In the genomic region with DNA sequence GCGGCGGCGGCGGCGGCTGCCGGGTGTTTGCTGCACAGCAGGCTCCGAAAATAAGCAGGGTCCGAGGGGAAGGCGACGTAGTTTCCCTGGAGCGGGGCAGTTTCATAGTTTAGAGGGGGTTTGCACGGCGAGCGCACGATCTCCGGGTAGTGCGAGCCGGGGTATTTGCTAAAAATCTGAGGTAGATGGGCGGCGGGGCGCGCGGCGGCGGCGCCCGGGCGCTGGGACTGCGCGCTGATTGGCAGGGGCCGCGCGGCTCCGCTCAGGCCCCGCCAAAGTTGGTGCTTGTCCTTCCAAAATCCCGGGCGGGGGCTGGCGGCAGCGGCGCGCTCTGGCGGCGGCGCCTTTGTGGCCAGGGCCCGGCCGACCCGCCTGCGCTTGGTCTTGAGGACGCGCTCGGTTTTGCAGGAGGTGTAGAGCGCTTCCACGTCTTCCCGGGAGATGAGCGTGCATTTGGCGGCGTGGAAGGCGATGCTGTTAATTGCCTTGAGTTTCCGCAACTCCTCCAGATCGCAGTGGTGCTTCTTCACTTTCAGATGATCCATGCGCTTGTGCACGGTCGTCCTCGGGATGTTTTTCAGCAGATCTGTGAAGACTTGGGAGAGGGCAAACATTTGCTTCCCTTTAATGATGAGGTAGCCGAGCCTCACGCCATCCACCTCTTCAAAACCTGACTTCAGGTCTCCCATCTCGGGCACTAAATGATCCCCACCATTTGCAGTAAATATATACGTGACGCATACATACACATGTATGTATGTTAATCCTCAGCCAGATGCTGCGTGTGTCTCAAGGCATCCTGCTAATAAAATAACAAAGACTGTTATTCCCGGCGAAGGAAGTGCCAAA, we compare ENCODE assay signal across 8 cellular contexts. TPM values are rescaled to one million over a fixed set of nuclear protein-coding genes. Genes with fewer than 3 reads are reported as not detected.
DNase-seq lines count a peak whose midpoint lies in the region; ATAC-seq and TF ChIP-seq lines count a peak whose summit lies in the region.

No MANE protein-coding gene starts in this region.

- H3K79me2 ChIP-seq in SU-DHL-6 (ENCODE audit: insufficient read depth, low read length) = no peaks in the 10 kb centered on the region

- peaks cover 4% of the 10 kb centered on the region for H3K4me1 ChIP-seq in mesenchymal stem cell (ENCODE audit: control insufficient read depth, insufficient read depth, low read depth, low read length)
- H3K4me1 ChIP-seq in thyroid gland = no peaks in the 10 kb centered on the region

- peaks cover 22 to 34% of the 10 kb centered on the region in 2 donors for H3K4me1 Mint-ChIP-seq in effector memory CD8-positive, alpha-beta T cell (ENCODE audit: low read depth in 2 of 2)

- peak overlapping the region; percentile 78 for H2BK120ac ChIP-seq in mesenchymal stem cell (ENCODE audit: low read depth, low read length)

- peak overlapping the region; percentile 61 to 79 for H3K4me3 Mint-ChIP-seq in effector memory CD8-positive, alpha-beta T cell

- H2AFZ ChIP-seq in SU-DHL-6 (ENCODE audit: low read depth, low read length, severe bottlenecking) (peak overlapping the region; percentile 46), mesenchymal stem cell (ENCODE audit: low read depth, low read length) (no peak overlapping the region)

- H3K9me3 Mint-ChIP-seq in effector memory CD8-positive, alpha-beta T cell = no peaks in the 10 kb centered on the region

- no peaks in the 10 kb centered on the region for H3K79me1 ChIP-seq in mesenchymal stem cell (replicated peaks; ENCODE audit: low read length, poor library complexity, severe bottlenecking)

- peak overlapping the region; percentile 58 for H3K4me2 ChIP-seq in SU-DHL-6 (ENCODE audit: low read depth, low read length, poor library complexity, severe bottlenecking)
- H3K4me2 ChIP-seq in mesenchymal stem cell (ENCODE audit: low read length, poor library complexity, severe bottlenecking) = peak overlapping the region; percentile 98

- peak overlapping the region; percentile 89 for H2BK15ac ChIP-seq in mesenchymal stem cell (ENCODE audit: low read depth, poor library complexity, severe bottlenecking)

- TF ChIP-seq POLR2A in thyroid gland (IDR thresholded peaks at IDR 0.05) = peak in 1 of 2 donors; percentile 27

- no peaks in the 10 kb centered on the region for H3K27me3 ChIP-seq in SU-DHL-6 (ENCODE audit: low read length)
- no peaks in the 10 kb centered on the region for H3K27me3 ChIP-seq in mesenchymal stem cell (ENCODE audit: control insufficient read depth in 1 of 2, insufficient read depth in 1 of 2, low read length in 2 of 2)
- no peaks in the 10 kb centered on the region for H3K27me3 ChIP-seq in thyroid gland

- H3K23ac ChIP-seq in mesenchymal stem cell (ENCODE audit: low read length in 2 of 2) = no peak overlapping the region

- H3K9me3 ChIP-seq in SU-DHL-6 (ENCODE audit: insufficient read depth, low read length) = no peaks in the 10 kb centered on the region
- H3K9me3 ChIP-seq in mesenchymal stem cell (ENCODE audit: control insufficient read depth, low read length) = no peaks in the 10 kb centered on the region
- H3K9me3 ChIP-seq in thyroid gland = no peaks in the 10 kb centered on the region

- peak; percentile 54 for ATAC-seq in GM19328 (IDR thresholded peaks at IDR 0.05; ENCODE audit: unreplicated experiment)
- ATAC-seq in HG03342 (IDR thresholded peaks at IDR 0.05; ENCODE audit: unreplicated experiment) = peak; percentile 50
- ATAC-seq in effector memory CD8-positive, alpha-beta T cell (replicated peaks) = peak; percentile 33

- peak overlapping the region; percentile 3 to 94 for H3K14ac ChIP-seq in mesenchymal stem cell (ENCODE audit: low read length in 2 of 2)

- H4K91ac ChIP-seq in mesenchymal stem cell (ENCODE audit: low read length) = peak overlapping the region; percentile 59

- H4K20me1 ChIP-seq in SU-DHL-6 (ENCODE audit: low read depth, low read length) = no peaks in the 10 kb centered on the region

- intact Hi-C loops in thyroid gland (cut with DNase I) = no loop called here

- no peaks in the 10 kb centered on the region for H3K9me2 ChIP-seq in SU-DHL-6 (replicated peaks; ENCODE audit: insufficient read depth, low read length)

- TF ChIP-seq CTCF in SU-DHL-6 (IDR thresholded peaks at IDR 0.05; ENCODE audit: insufficient read depth, low read length, poor library complexity, severe bottlenecking) (no peak), thyroid gland (IDR thresholded peaks at IDR 0.05) (no peak), GM13976 (IDR thresholded peaks at IDR 0.05; ENCODE audit: borderline replicate concordance, control extremely low read depth, extremely low read depth, insufficient read depth, missing control alignments) (no peak)

- WGBS in mesenchymal stem cell = under 1% methylated on average over 65 of the region's 72 CpGs
- WGBS in thyroid gland, 2 donors = 3 to 4% methylated on average over 40 to 45 of the region's 72 CpGs

- H3K36me3 Mint-ChIP-seq in effector memory CD8-positive, alpha-beta T cell (ENCODE audit: insufficient read depth) = peaks cover 15% of the 10 kb centered on the region

- H3K4ac ChIP-seq in mesenchymal stem cell (ENCODE audit: low read depth in 1 of 2, low read length in 2 of 2) = peak overlapping the region; percentile 74 to 99

- no peak overlapping the region for H2AK5ac ChIP-seq in mesenchymal stem cell (ENCODE audit: low read length, severe bottlenecking)

- H2BK5ac ChIP-seq in mesenchymal stem cell (ENCODE audit: low read depth, low read length, poor library complexity, severe bottlenecking) = no peak overlapping the region

- H3K27me3 Mint-ChIP-seq in effector memory CD8-positive, alpha-beta T cell = peaks cover 72 to 81% of the 10 kb centered on the region in 2 donors

- peak overlapping the region; percentile 19 for H4K8ac ChIP-seq in mesenchymal stem cell (ENCODE audit: low read length)

- H3K36me3 ChIP-seq in SU-DHL-6 (ENCODE audit: low read length) (no peaks in the 10 kb centered on the region), mesenchymal stem cell (ENCODE audit: control insufficient read depth in 1 of 2, insufficient read depth in 2 of 2, low read depth in 1 of 2, low read length in 2 of 2) (no peaks in the 10 kb centered on the region), thyroid gland (no peaks in the 10 kb centered on the region)

- H3K4me3 ChIP-seq in SU-DHL-6 (ENCODE audit: insufficient read depth, low read length, poor library complexity, severe bottlenecking) (peak overlapping the region; percentile 55), mesenchymal stem cell (ENCODE audit: insufficient read depth in 1 of 2, low read depth in 1 of 2, low read length in 2 of 2) (peak overlapping the region; percentile 73 to 86), thyroid gland (replicated peaks in 1 of 3) (peak overlapping the region in 2 of 3 donors; percentile 57 to 59)

- H3K18ac ChIP-seq in mesenchymal stem cell (ENCODE audit: low read depth in 1 of 2, low read length in 2 of 2) = peak overlapping the region; percentile 93 to 98

- H3K9ac ChIP-seq in SU-DHL-6 (ENCODE audit: low read length) = peak overlapping the region; percentile 46
- peak overlapping the region; percentile 92 for H3K9ac ChIP-seq in mesenchymal stem cell (ENCODE audit: low read length)

- peak; percentile 82 for DNase-seq in D341Med (ENCODE audit: low spot score)
- DNase-seq in effector memory CD8-positive, alpha-beta T cell = no peak
- peak; percentile 75 for DNase-seq in mesenchymal stem cell
- DNase-seq in thyroid gland = peak; percentile 61 to 64
- no peak for DNase-seq in GM13976 (ENCODE audit: low spot score)

- no peak overlapping the region for H3K27ac Mint-ChIP-seq in effector memory CD8-positive, alpha-beta T cell

- no peak overlapping the region for H3K27ac ChIP-seq in SU-DHL-6 (ENCODE audit: low read depth, low read length)
- no peak overlapping the region for H3K27ac ChIP-seq in mesenchymal stem cell (ENCODE audit: low read length, poor library complexity, severe bottlenecking)
- H3K27ac ChIP-seq in thyroid gland = peak overlapping the region; percentile 78 to 88 (median 83)

- in situ Hi-C loops in GM13976 (cut with MboI; ENCODE audit: low sequenced_read_pairs, unreplicated experiment) = loop anchor here (25.0 kb wide), 1 partner anchor 420 kb away; no protein-coding TSS in a partner anchor

- H2BK12ac ChIP-seq in mesenchymal stem cell (ENCODE audit: low read length in 2 of 2) = peak overlapping the region in 1 of 2 experiments; percentile 68

- H3F3A ChIP-seq in SU-DHL-6 (ENCODE audit: insufficient read depth) = peaks cover 3% of the 10 kb centered on the region; the same call in 1 of the 2 replicates

RNA-seq across cellular contexts. Expression of gene SKIDA1, which starts 8.1 kb away (rescaled TPM):
- polyA plus RNA-seq in mesenchymal stem cell (2013, experiment 1 of 2) = 1.8 TPM
- polyA plus RNA-seq in mesenchymal stem cell (2013, experiment 2 of 2) = 1.8 TPM
- 1 to 10 TPM; 3.1 to 9.9 (median 7.1) TPM for total RNA-seq in thyroid gland

RNA-seq across cellular contexts. Expression of gene MLLT10, which starts 16.7 kb away (rescaled TPM):
- 29.2 TPM for polyA plus RNA-seq in mesenchymal stem cell (2013, experiment 1 of 2)
- 30.7 TPM for polyA plus RNA-seq in mesenchymal stem cell (2013, experiment 2 of 2)
- total RNA-seq in thyroid gland = 100 to 1,000 TPM in 1 of 4 donors, 10 to 100 TPM in 3; 46.3 to 109 (median 57.7) TPM

Comparison
In these comparisons a context has a peak if more than half of its experiments do, and no peak if none do; other contexts are left out.
1. DNase-seq: peak in D341Med (single experiment), mesenchymal stem cell (single experiment) and thyroid gland (2 of 2); none in effector memory CD8-positive, alpha-beta T cell (0 of 3) and GM13976 (single experiment).
2. H3K27ac ChIP-seq: peak in thyroid gland (3 of 3); none in SU-DHL-6 (single experiment) and mesenchymal stem cell (single experiment).
3. Peak in every context shown above with its lines, with median percentiles within 50 percentile points of each other: ATAC-seq and H3K4me3 ChIP-seq.